Comparison of ENCODE assay signal across 8 cellular contexts in the genomic region with DNA sequence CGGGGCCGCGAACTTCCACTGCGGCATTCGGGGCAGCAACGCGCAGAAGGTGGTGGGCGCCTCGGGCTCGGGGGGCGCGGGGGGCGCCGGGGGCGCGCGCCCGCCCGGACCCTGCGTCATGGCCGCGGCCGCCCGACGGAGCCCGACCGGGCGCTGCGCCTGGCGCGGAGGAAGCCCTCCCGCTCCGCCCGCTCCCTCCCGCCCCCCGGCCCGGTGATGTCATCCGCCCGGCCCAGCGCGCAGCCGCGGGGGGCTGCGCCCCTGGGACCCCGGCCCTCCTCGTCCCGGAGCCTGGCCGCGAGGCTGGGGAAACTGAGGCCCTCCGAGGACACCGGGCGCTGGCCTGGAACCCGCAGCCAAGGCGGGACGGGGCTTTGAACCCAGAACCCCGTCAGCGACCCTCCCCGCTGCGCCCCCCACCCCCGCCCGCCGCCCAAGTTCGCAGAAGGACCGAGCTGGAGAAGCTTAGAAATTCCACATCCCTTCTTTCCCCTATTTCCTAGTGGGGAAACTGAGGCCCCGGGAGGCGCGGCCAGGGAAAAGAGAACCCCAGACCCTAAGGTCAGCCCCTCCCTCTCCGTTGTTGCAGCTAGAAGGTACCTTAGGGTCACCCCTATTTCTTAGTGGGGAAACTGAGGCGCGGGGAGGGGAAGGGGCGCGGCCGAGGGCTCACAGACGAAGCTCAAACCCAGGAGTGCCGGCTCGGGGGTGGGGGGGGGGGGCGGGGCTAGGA. TPM values are rescaled to one million over a fixed set of nuclear protein-coding genes. Genes with fewer than 3 reads are reported as not detected.
DNase-seq lines count a peak whose midpoint lies in the region; FAIRE-seq lines count a peak whose summit lies in the region.

A gene with protein sequence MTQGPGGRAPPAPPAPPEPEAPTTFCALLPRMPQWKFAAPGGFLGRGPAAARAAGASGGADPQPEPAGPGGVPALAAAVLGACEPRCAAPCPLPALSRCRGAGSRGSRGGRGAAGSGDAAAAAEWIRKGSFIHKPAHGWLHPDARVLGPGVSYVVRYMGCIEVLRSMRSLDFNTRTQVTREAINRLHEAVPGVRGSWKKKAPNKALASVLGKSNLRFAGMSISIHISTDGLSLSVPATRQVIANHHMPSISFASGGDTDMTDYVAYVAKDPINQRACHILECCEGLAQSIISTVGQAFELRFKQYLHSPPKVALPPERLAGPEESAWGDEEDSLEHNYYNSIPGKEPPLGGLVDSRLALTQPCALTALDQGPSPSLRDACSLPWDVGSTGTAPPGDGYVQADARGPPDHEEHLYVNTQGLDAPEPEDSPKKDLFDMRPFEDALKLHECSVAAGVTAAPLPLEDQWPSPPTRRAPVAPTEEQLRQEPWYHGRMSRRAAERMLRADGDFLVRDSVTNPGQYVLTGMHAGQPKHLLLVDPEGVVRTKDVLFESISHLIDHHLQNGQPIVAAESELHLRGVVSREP (minus strand): TSS at position 157 of the 733 bp plus-strand sequence. CDS start 37 bp downstream, at position 120.

- H3K27me3 ChIP-seq in adipocyte (replicated peaks; ENCODE audit: control insufficient read depth, insufficient read depth, low read length) (peaks cover 7% of the 10 kb centered on the region), iPS-18a (ENCODE audit: control insufficient read depth, insufficient read depth, low read length) (peaks cover 33% of the 10 kb centered on the region), small intestine (ENCODE audit: control insufficient read depth in 2 of 2, insufficient read depth in 2 of 2, low read length in 2 of 2) (peaks cover 0 to 6% of the 10 kb centered on the region in 2 donors)

- no peak within 1 kb of the TSS for H3K27ac ChIP-seq in iPS-18a (ENCODE audit: low read length)
- H3K27ac ChIP-seq in small intestine (ENCODE audit: low read depth in 1 of 2, low read length in 1 of 2), result peak within 1 kb of the TSS; percentile 34 to 87

- peak within 1 kb of the TSS; percentile 75 for H3K9ac ChIP-seq in adipocyte (ENCODE audit: low read length)
- H3K9ac ChIP-seq in iPS-18a (ENCODE audit: low read length), result peak within 1 kb of the TSS; percentile 27

- H3K4me3 ChIP-seq in adipocyte (ENCODE audit: low read length) (peak within 1 kb of the TSS; percentile 76), iPS-18a (ENCODE audit: low read length) (peak within 1 kb of the TSS; percentile 55), small intestine (ENCODE audit: low read depth in 1 of 2, low read length in 2 of 2) (peak within 1 kb of the TSS; percentile 51 to 52)

- 0 to 4% (median 2%) methylated on average over 20 to 76 of the region's 77 CpGs for WGBS in small intestine, 3 donors

- H3K9me3 ChIP-seq in adipocyte (ENCODE audit: control insufficient read depth, low read length), result no peaks in the 10 kb centered on the region
- no peaks in the 10 kb centered on the region for H3K9me3 ChIP-seq in iPS-18a (ENCODE audit: control insufficient read depth, low read depth, low read length)
- H3K9me3 ChIP-seq in small intestine (ENCODE audit: control insufficient read depth, low read depth), result no peaks in the 10 kb centered on the region

- peak; percentile 35 for DNase-seq in NCI-H1105 (lab: John Stamatoyannopoulos, UW)
- DNase-seq in NCI-H1105 treated with DMSO at 0.1 percent for 48 hours (lab: John Stamatoyannopoulos, UW), result no peak
- peak; percentile 20 for DNase-seq in adipocyte (ENCODE audit: low read depth)
- DNase-seq in small intestine, result no peak
- DNase-seq in UCSD-AML1 (lab: John Stamatoyannopoulos, UW; ENCODE audit: unreplicated experiment), result no peak
- no peak for DNase-seq in NCI-H1048 (lab: John Stamatoyannopoulos, UW)
- DNase-seq in NCI-H510A treated with DMSO at 0.1 percent for 48 hours (lab: John Stamatoyannopoulos, UW), result no peak

- H3K36me3 ChIP-seq in adipocyte (ENCODE audit: control insufficient read depth, insufficient read depth, low read length, severe bottlenecking) (no peaks in the 10 kb centered on the region), iPS-18a (ENCODE audit: control insufficient read depth, low read depth, low read length) (no peaks in the 10 kb centered on the region), small intestine (ENCODE audit: control insufficient read depth in 2 of 2, insufficient read depth in 2 of 2, low read length in 2 of 2) (no peaks in the 10 kb centered on the region)

- H3K4me1 ChIP-seq in adipocyte (ENCODE audit: control insufficient read depth, insufficient read depth, low read length) (no peaks in the 10 kb centered on the region), iPS-18a (ENCODE audit: control insufficient read depth, low read depth, low read length) (no peaks in the 10 kb centered on the region), small intestine (ENCODE audit: control insufficient read depth in 2 of 2, insufficient read depth in 1 of 2, low read depth in 1 of 2, low read length in 1 of 2) (no peaks in the 10 kb centered on the region)

- no peak for FAIRE-seq in small intestine (lab: Jason Lieb, UNC)

RNA-seq across cellular contexts. Expression of the gene that starts here (rescaled TPM):
- polyA plus RNA-seq in small intestine, result 10 to 100 TPM in 2 of 3 donors, 1 to 10 TPM in 1; 7.6 to 18.9 (median 10.5) TPM

Comparison
In these comparisons a context has a peak if more than half of its experiments do, and no peak if none do; other contexts are left out.
1. DNase-seq: peak in NCI-H1105 (single experiment) and adipocyte (single experiment); none in NCI-H1105 treated with DMSO at 0.1 percent for 48 hours (single experiment), small intestine (single experiment), UCSD-AML1 (single experiment), NCI-H1048 (single experiment) and NCI-H510A treated with DMSO at 0.1 percent for 48 hours (single experiment).
2. Peak in every context shown above with its lines, with median percentiles within 50 percentile points of each other: H3K4me3 ChIP-seq.